In the genomic region with DNA sequence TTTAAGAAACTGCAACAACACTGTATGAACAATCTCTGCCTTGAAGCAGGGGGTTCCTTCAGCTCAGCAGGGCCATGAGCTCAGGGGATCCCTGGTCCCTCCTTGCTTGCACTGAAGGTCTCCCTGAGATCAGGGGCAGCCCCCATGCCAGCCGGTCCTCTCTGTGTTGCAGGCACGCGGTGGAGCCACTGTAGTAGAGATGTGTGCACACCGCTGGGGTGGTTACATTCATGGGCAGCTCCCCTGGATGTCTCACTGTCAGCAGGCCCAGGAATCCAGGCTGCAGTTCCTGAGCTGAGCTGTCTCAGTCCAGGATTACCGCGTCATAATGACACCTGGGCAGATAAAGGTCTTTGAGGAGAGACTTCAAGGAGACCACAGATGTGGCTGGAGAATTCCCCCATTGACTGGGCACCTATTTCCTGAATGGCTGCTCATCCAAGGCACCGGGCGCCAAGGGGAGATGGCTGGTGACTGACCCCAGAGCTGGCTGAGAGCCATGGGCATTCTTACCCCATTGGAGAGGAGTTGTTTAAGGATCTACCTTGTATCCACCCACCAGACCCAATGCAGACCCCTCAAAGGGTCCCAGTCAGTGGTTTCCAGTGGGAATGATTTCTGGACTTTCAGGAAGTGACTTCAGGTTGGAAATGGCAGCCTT, we compare ENCODE assay signal across 15 cellular contexts. TPM values are rescaled to one million over a fixed set of nuclear protein-coding genes. Genes with fewer than 3 reads are reported as not detected.
A peak's percentile ranks its signal among the peaks of the same experiment; 100 is the strongest.
DNase-seq lines count a peak whose midpoint lies in the region; ATAC-seq lines count a peak whose summit lies in the region.
"Had no signal": no experiment of that assay in that cellular context is flagged by ENCODE, and none has a peak within 500 bp of the region (broad histone marks: within the 10 kb centered on the region; RNA-seq: fewer than 3 reads in every experiment).

No MANE protein-coding gene starts in this region.

- H3K4me3 Mint-ChIP-seq in activated naive CD4-positive, alpha-beta T cell treated with anti-CD3 and anti-CD28 coated beads for 36 hours, result no peak overlapping the region
- no peak overlapping the region for H3K4me3 Mint-ChIP-seq in T-helper 17 cell
- peak overlapping the region in 1 of 2 donors; percentile 26 for H3K4me3 Mint-ChIP-seq in stimulated activated naive CD8-positive, alpha-beta T cell treated with anti-CD3 and anti-CD28 coated beads, Interleukin-15, amount 100 ng/mL, for 72 hours

- H3K27me3 Mint-ChIP-seq in activated naive CD4-positive, alpha-beta T cell treated with anti-CD3 and anti-CD28 coated beads for 36 hours (ENCODE audit: low read depth), result no peaks in the 10 kb centered on the region
- H3K27me3 Mint-ChIP-seq in T-helper 17 cell, result no peaks in the 10 kb centered on the region
- H3K27me3 Mint-ChIP-seq in stimulated activated naive CD8-positive, alpha-beta T cell treated with anti-CD3 and anti-CD28 coated beads, Interleukin-15, amount 100 ng/mL, for 72 hours, result no peaks in the 10 kb centered on the region

- intact Hi-C loops in activated naive CD4-positive, alpha-beta T cell treated with anti-CD3 and anti-CD28 coated beads for 36 hours (cut with micrococcal nuclease), result no loop called here

- ATAC-seq in T-helper 17 cell (no peak), GM21723 (IDR thresholded peaks at IDR 0.05; ENCODE audit: unreplicated experiment) (no peak)
- ATAC-seq in stimulated activated naive CD8-positive, alpha-beta T cell treated with anti-CD3 and anti-CD28 coated beads, Interleukin-15, amount 100 ng/mL, for 72 hours, result peak; percentile 61
- ATAC-seq: HCT116 had no signal

- H3K4me1 Mint-ChIP-seq in activated naive CD4-positive, alpha-beta T cell treated with anti-CD3 and anti-CD28 coated beads for 36 hours (ENCODE audit: low read depth), result peaks cover 21% of the 10 kb centered on the region
- peaks cover 15% of the 10 kb centered on the region for H3K4me1 Mint-ChIP-seq in T-helper 17 cell
- H3K4me1 Mint-ChIP-seq in stimulated activated naive CD8-positive, alpha-beta T cell treated with anti-CD3 and anti-CD28 coated beads, Interleukin-15, amount 100 ng/mL, for 72 hours, result peaks cover 46% of the 10 kb centered on the region

- DNase-seq in activated naive CD4-positive, alpha-beta T cell treated with anti-CD3 and anti-CD28 coated beads for 36 hours, result peak; percentile 65
- no peak for DNase-seq in activated naive CD4-positive, alpha-beta T cell treated with Interleukin-2 at 50 U/mL for 16 hours
- no peak for DNase-seq in T-helper 17 cell
- DNase-seq in islet precursor cell, result peak; percentile 39
- no peak for DNase-seq in stimulated activated naive CD8-positive, alpha-beta T cell treated with anti-CD3 and anti-CD28 coated beads, Interleukin-15, amount 100 ng/mL, for 72 hours
- DNase-seq in NK-92 (lab: John Stamatoyannopoulos, UW; ENCODE audit: unreplicated experiment), result no peak
- DNase-seq: ACHN, AML-193, NCI-H1105 treated with DMSO at 0.1 percent for 48 hours, NCI-H187, NCI-H345, NCI-H526 treated with DMSO at 0.1 percent for 48 hours, SJCRH30 had no signal

- H3K9me3 ChIP-seq in T-helper 17 cell (ENCODE audit: control insufficient read depth, low read length, poor library complexity, severe bottlenecking), result no peaks in the 10 kb centered on the region

- H3K36me3 Mint-ChIP-seq in activated naive CD4-positive, alpha-beta T cell treated with anti-CD3 and anti-CD28 coated beads for 36 hours (ENCODE audit: low read depth), result no peaks in the 10 kb centered on the region
- no peaks in the 10 kb centered on the region for H3K36me3 Mint-ChIP-seq in T-helper 17 cell (ENCODE audit: low read depth)

- H3K27ac Mint-ChIP-seq in activated naive CD4-positive, alpha-beta T cell treated with anti-CD3 and anti-CD28 coated beads for 36 hours, result no peak overlapping the region
- peak overlapping the region; percentile 32 for H3K27ac Mint-ChIP-seq in T-helper 17 cell
- peak overlapping the region in 1 of 2 donors; percentile 63 for H3K27ac Mint-ChIP-seq in stimulated activated naive CD8-positive, alpha-beta T cell treated with anti-CD3 and anti-CD28 coated beads, Interleukin-15, amount 100 ng/mL, for 72 hours

- peaks cover 2% of the 10 kb centered on the region for H3K9me3 Mint-ChIP-seq in activated naive CD4-positive, alpha-beta T cell treated with anti-CD3 and anti-CD28 coated beads for 36 hours
- peaks cover 3 to 5% of the 10 kb centered on the region in 2 donors for H3K9me3 Mint-ChIP-seq in stimulated activated naive CD8-positive, alpha-beta T cell treated with anti-CD3 and anti-CD28 coated beads, Interleukin-15, amount 100 ng/mL, for 72 hours

- CTCF ChIA-PET in activated naive CD4-positive, alpha-beta T cell treated with anti-CD3 and anti-CD28 coated beads for 36 hours (lab: Charles Lee), result no interaction called here

RNA-seq across cellular contexts. Expression of gene KLF13, which starts 10.4 kb away (rescaled TPM):
- 100 to 1,000 TPM; 115 to 121 TPM for total RNA-seq in activated naive CD4-positive, alpha-beta T cell treated with anti-CD3 and anti-CD28 coated beads for 36 hours
- total RNA-seq in T-helper 17 cell, result 100 to 1,000 TPM; 184 to 226 TPM

Comparison
In these comparisons a context has a peak if more than half of its experiments do, and no peak if none do; other contexts are left out.
1. DNase-seq: peak in activated naive CD4-positive, alpha-beta T cell treated with anti-CD3 and anti-CD28 coated beads for 36 hours (single experiment) and islet precursor cell (single experiment); none in activated naive CD4-positive, alpha-beta T cell treated with Interleukin-2 at 50 U/mL for 16 hours (single experiment), T-helper 17 cell (0 of 3), stimulated activated naive CD8-positive, alpha-beta T cell treated with anti-CD3 and anti-CD28 coated beads, Interleukin-15, amount 100 ng/mL, for 72 hours (0 of 2) and NK-92 (single experiment).